8 cellular contexts compared by ENCODE assay signal in the genomic region with DNA sequence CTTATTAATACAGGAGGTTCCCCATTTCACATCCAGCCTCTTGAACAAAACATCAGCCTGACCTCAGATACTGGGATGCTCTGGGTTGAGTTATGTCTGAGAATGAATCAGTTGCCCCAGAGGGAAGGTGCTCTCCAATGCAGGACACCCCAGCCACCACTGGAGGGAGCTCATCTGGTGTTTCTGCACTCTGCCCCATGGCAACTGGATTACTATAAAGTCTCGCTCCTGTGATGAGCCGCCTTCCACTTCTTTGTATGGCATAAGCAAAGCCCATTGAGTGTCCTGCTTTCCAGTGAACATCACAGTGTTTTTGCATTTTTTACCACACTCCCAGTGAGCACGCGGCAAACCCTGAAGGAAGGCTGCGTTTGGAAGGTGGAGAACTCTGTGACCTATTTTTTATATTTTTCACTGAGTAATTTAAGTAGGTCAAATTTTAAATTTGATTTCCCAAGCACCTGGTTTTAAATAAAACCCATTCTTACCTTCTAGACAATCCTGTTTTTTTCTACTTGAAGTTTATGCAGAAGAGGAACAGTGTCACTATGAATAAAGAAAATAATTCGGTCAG.
DNase-seq lines count a peak whose midpoint lies in the region; ATAC-seq lines count a peak whose summit lies in the region.

No MANE protein-coding gene starts in this region.

- DNase-seq in EL (peak; percentile 64), NCI-H774 (lab: John Stamatoyannopoulos, UW) (peak; percentile 69), left ventricle myocardium superior (peak; percentile 59), GOT3 (lab: John Stamatoyannopoulos, UW) (no peak)
- peak; percentile 73 for DNase-seq in activated T-cell treated with anti-CD3 and anti-CD28 coated beads, Interleukin-2, amount 50 U/mL, for 24 hours
- peak; percentile 21 to 27 for DNase-seq in stimulated activated CD4-positive, alpha-beta T cell treated with anti-CD3 and anti-CD28 coated beads, Interleukin-4, amount 100 ng/mL, for 48 hours (ENCODE audit: low read depth in 2 of 2)

- intact Hi-C loops in left ventricle myocardium superior (cut with micrococcal nuclease), result no loop called here

- H3K36me3 Mint-ChIP-seq in activated T-cell treated with anti-CD3 and anti-CD28 coated beads, Interleukin-2, amount 50 U/mL, for 24 hours (ENCODE audit: low read depth), result no peaks in the 10 kb centered on the region

- ATAC-seq in GM19438 (IDR thresholded peaks at IDR 0.05; ENCODE audit: low read depth, unreplicated experiment) (peak; percentile 89), HG03342 (IDR thresholded peaks at IDR 0.05; ENCODE audit: unreplicated experiment) (peak; percentile 98), left ventricle myocardium superior (peak; percentile 64)

- no peak overlapping the region for H3K4me3 Mint-ChIP-seq in activated T-cell treated with anti-CD3 and anti-CD28 coated beads, Interleukin-2, amount 50 U/mL, for 24 hours

- H3K27me3 Mint-ChIP-seq in activated T-cell treated with anti-CD3 and anti-CD28 coated beads, Interleukin-2, amount 50 U/mL, for 24 hours, result peaks cover 25% of the 10 kb centered on the region

- H3K27ac Mint-ChIP-seq in activated T-cell treated with anti-CD3 and anti-CD28 coated beads, Interleukin-2, amount 50 U/mL, for 24 hours, result no peak overlapping the region

- no peaks in the 10 kb centered on the region for H3K9me3 Mint-ChIP-seq in activated T-cell treated with anti-CD3 and anti-CD28 coated beads, Interleukin-2, amount 50 U/mL, for 24 hours

- H3K4me1 Mint-ChIP-seq in activated T-cell treated with anti-CD3 and anti-CD28 coated beads, Interleukin-2, amount 50 U/mL, for 24 hours (ENCODE audit: low read depth), result peaks cover 5% of the 10 kb centered on the region
